In genomic region chr12:65962921-65963883, GRCh38 we compare ENCODE assay signal across 9 cellular contexts.
DNase-seq lines count a peak whose midpoint lies in the region; FAIRE-seq and TF ChIP-seq lines count a peak whose summit lies in the region.
"Had no signal": no experiment of that assay in that cellular context is flagged by ENCODE, and none has a peak within 500 bp of the region (broad histone marks: within the 10 kb centered on the region; RNA-seq: fewer than 3 reads in every experiment).

No MANE protein-coding gene starts in this region.

- H3K36me3 Mint-ChIP-seq in dendritic cell treated with granulocyte-macrophage colony-stimulating factor and Interleukin-4, amounts not matched to agents 40 ng/mL and 50 ng/mL, for 4 days (ENCODE audit: low read depth) = no peaks in the 10 kb centered on the region

- H3K9ac ChIP-seq in MM.1S (ENCODE audit: low read length) = no peak overlapping the region

- peak; percentile 5 to 28 for DNase-seq in activated CD4-positive, alpha-beta T cell treated with anti-CD3 and anti-CD28 coated beads, Interleukin-2, amount 50 U/mL, for 48 hours
- DNase-seq in activated CD4-positive, alpha-beta T cell treated with anti-CD3 and anti-CD28 coated beads for 1 hour = no peak
- DNase-seq in MM.1S (peak; percentile 15), retinal pigment epithelial cell (ENCODE audit: low read depth) (peak; percentile 82), GM19239 (ENCODE audit: insufficient read length, low spot score) (no peak), HuH-7.5 (ENCODE audit: low spot score) (no peak), NCI-H345 (lab: John Stamatoyannopoulos, UW) (no peak)

- H4K20me1 ChIP-seq in MM.1S (ENCODE audit: insufficient read depth, low read length) = no peaks in the 10 kb centered on the region

- intact Hi-C loops in dendritic cell treated with granulocyte-macrophage colony-stimulating factor and Interleukin-4, amounts not matched to agents 40 ng/mL and 50 ng/mL, for 4 days (cut with micrococcal nuclease) = no loop called here

- no peaks in the 10 kb centered on the region for H3K9me3 ChIP-seq in MM.1S (replicated peaks; ENCODE audit: insufficient read depth, low read length)

- no peaks in the 10 kb centered on the region for H3F3A ChIP-seq in MM.1S (ENCODE audit: insufficient read depth, low read length)

- H3K4me1 Mint-ChIP-seq in dendritic cell treated with granulocyte-macrophage colony-stimulating factor and Interleukin-4, amounts not matched to agents 40 ng/mL and 50 ng/mL, for 4 days (ENCODE audit: low read depth) = peaks cover 17% of the 10 kb centered on the region

- no peaks in the 10 kb centered on the region for H3K79me2 ChIP-seq in MM.1S (ENCODE audit: low read length)

- no peak overlapping the region for H2AFZ ChIP-seq in MM.1S (ENCODE audit: low read length)

- H3K4me2 ChIP-seq in MM.1S (ENCODE audit: low read depth, low read length) = no peak overlapping the region

- no peaks in the 10 kb centered on the region for H3K27me3 ChIP-seq in MM.1S (replicated peaks; ENCODE audit: insufficient read depth, low read length)

- peak overlapping the region; percentile 50 for H3K4me3 Mint-ChIP-seq in dendritic cell treated with granulocyte-macrophage colony-stimulating factor and Interleukin-4, amounts not matched to agents 40 ng/mL and 50 ng/mL, for 4 days

- TF ChIP-seq CTCF in MM.1S (IDR thresholded peaks at IDR 0.05; ENCODE audit: low read length) (no peak), retinal pigment epithelial cell (conservative IDR thresholded peaks at IDR 0.05; ENCODE audit: low read depth, low read length) (peak; percentile 39)

- H3K36me3 ChIP-seq in MM.1S (replicated peaks; ENCODE audit: insufficient read depth, low read length) = no peaks in the 10 kb centered on the region

- H3K27me3 Mint-ChIP-seq in dendritic cell treated with granulocyte-macrophage colony-stimulating factor and Interleukin-4, amounts not matched to agents 40 ng/mL and 50 ng/mL, for 4 days = peaks cover 12% of the 10 kb centered on the region

- no peaks in the 10 kb centered on the region for H3K9me2 ChIP-seq in MM.1S (replicated peaks; ENCODE audit: insufficient read depth, low read length)

- H3K4me3 ChIP-seq in MM.1S (ENCODE audit: low read length) = no peak overlapping the region
- no peak overlapping the region for H3K4me3 ChIP-seq in retinal pigment epithelial cell (ENCODE audit: low read length)

- H3K9me3 Mint-ChIP-seq in dendritic cell treated with granulocyte-macrophage colony-stimulating factor and Interleukin-4, amounts not matched to agents 40 ng/mL and 50 ng/mL, for 4 days = no peaks in the 10 kb centered on the region

- H3K27ac Mint-ChIP-seq in dendritic cell treated with granulocyte-macrophage colony-stimulating factor and Interleukin-4, amounts not matched to agents 40 ng/mL and 50 ng/mL, for 4 days = no peak overlapping the region

- FAIRE-seq in GM19239 (lab: Jason Lieb, UNC) = no peak
- FAIRE-seq: endometrium had no signal

- H3K27ac ChIP-seq in MM.1S (ENCODE audit: low read length) = no peak overlapping the region

- no peaks in the 10 kb centered on the region for H3K4me1 ChIP-seq in MM.1S (ENCODE audit: low read length)

Comparison
In these comparisons a context has a peak if more than half of its experiments do, and no peak if none do; other contexts are left out.
1. DNase-seq: peak in activated CD4-positive, alpha-beta T cell treated with anti-CD3 and anti-CD28 coated beads, Interleukin-2, amount 50 U/mL, for 48 hours (2 of 2), MM.1S (single experiment) and retinal pigment epithelial cell (single experiment); none in activated CD4-positive, alpha-beta T cell treated with anti-CD3 and anti-CD28 coated beads for 1 hour (single experiment), GM19239 (single experiment), HuH-7.5 (single experiment) and NCI-H345 (single experiment).